Comparison of ENCODE assay signal across 9 cellular contexts in genomic region chr10:119602241-119603095, GRCh38. TPM values are rescaled to one million over a fixed set of nuclear protein-coding genes. Genes with fewer than 3 reads are reported as not detected.
A peak's percentile ranks its signal among the peaks of the same experiment; 100 is the strongest.
DNase-seq lines count a peak whose midpoint lies in the region; ATAC-seq and TF ChIP-seq lines count a peak whose summit lies in the region.
"Had no signal": no experiment of that assay in that cellular context is flagged by ENCODE, and none has a peak within 500 bp of the region (broad histone marks: within the 10 kb centered on the region; RNA-seq: fewer than 3 reads in every experiment).

No MANE protein-coding gene starts in this region.

- H4K20me1 ChIP-seq in hepatocyte (ENCODE audit: insufficient read depth, poor library complexity, severe bottlenecking), result no peaks in the 10 kb centered on the region

- no peaks in the 10 kb centered on the region for H3K79me2 ChIP-seq in hepatocyte

- H3K27ac ChIP-seq in hepatocyte (no peak overlapping the region), transverse colon (no peak overlapping the region)

- H3K9me2 ChIP-seq in hepatocyte (replicated peaks; ENCODE audit: insufficient read depth), result no peaks in the 10 kb centered on the region

- intact Hi-C loops in activated CD4-positive, alpha-beta T cell treated with anti-CD3 and anti-CD28 coated beads, Interleukin-2, amount 10 ng/mL, durations not matched to agents 24 days and 14 days (cut with micrococcal nuclease), result no loop called here
- intact Hi-C loops in transverse colon (cut with DNase I; ENCODE audit: low total_unique reads), result no loop called here

- H2AFZ ChIP-seq in hepatocyte, result no peak overlapping the region

- H3K27me3 ChIP-seq in hepatocyte (no peaks in the 10 kb centered on the region), transverse colon (no peaks in the 10 kb centered on the region)

- TF ChIP-seq EP300 in transverse colon (IDR thresholded peaks at IDR 0.05; ENCODE audit: low read depth), result no peak

- H3K4me1 ChIP-seq in hepatocyte (ENCODE audit: insufficient read depth) (no peaks in the 10 kb centered on the region), transverse colon (peaks cover 2 to 5% (median 4%) of the 10 kb centered on the region in 4 donors)

- DNase-seq in DMS114 treated with DMSO at 0.1 percent for 48 hours (lab: John Stamatoyannopoulos, UW; ENCODE audit: unreplicated experiment) (peak; percentile 15), hepatocyte (ENCODE audit: low spot score) (no peak), transverse colon (peak; percentile 37), putamen (ENCODE audit: low spot score) (no peak)
- DNase-seq in activated CD4-positive, alpha-beta T cell treated with anti-CD3 and anti-CD28 coated beads, Interleukin-2, amount 10 ng/mL, durations not matched to agents 24 days and 14 days, result peak; percentile 84

- in situ Hi-C loops in transverse colon (cut with MboI; ENCODE audit: low pct_ligation_motif_present in 1 of 4, low pct_unique_long_range_greater_than_20kb in 1 of 4, low sequenced_read_pairs in 3 of 4), result no loop called here

- 84% methylated on average over 2 of the region's 2 CpGs for WGBS in hepatocyte (ENCODE audit: low lambda C conversion rate, missing lambda C conversion rate)
- 53 to 63% methylated on average over 2 of the region's 2 CpGs for WGBS in transverse colon (ENCODE audit: low coverage in 1 of 2), 2 donors

- H3K36me3 Mint-ChIP-seq in activated CD4-positive, alpha-beta T cell treated with anti-CD3 and anti-CD28 coated beads, Interleukin-2, amount 10 ng/mL, durations not matched to agents 24 days and 14 days (ENCODE audit: low read depth), result peaks cover 8% of the 10 kb centered on the region

- no peaks in the 10 kb centered on the region for H3K9me3 ChIP-seq in hepatocyte (ENCODE audit: low read depth)
- H3K9me3 ChIP-seq in transverse colon, result no peaks in the 10 kb centered on the region

- H3K4me1 Mint-ChIP-seq in activated CD4-positive, alpha-beta T cell treated with anti-CD3 and anti-CD28 coated beads, Interleukin-2, amount 10 ng/mL, durations not matched to agents 24 days and 14 days, result peaks cover 7% of the 10 kb centered on the region

- ATAC-seq in HG03342 (IDR thresholded peaks at IDR 0.05; ENCODE audit: unreplicated experiment), result peak; percentile 48
- ATAC-seq in HG02981 (IDR thresholded peaks at IDR 0.05; ENCODE audit: unreplicated experiment), result no peak
- ATAC-seq in GM19452 (IDR thresholded peaks at IDR 0.05; ENCODE audit: unreplicated experiment), result no peak

- H3K27me3 Mint-ChIP-seq in activated CD4-positive, alpha-beta T cell treated with anti-CD3 and anti-CD28 coated beads, Interleukin-2, amount 10 ng/mL, durations not matched to agents 24 days and 14 days, result no peaks in the 10 kb centered on the region
- H3K27me3 Mint-ChIP-seq: IgD-negative memory B cell had no signal

- no peak for TF ChIP-seq POLR2A in transverse colon (IDR thresholded peaks at IDR 0.05)

- TF ChIP-seq CTCF in hepatocyte (IDR thresholded peaks at IDR 0.05; ENCODE audit: poor library complexity), result peak; percentile 6
- peak in 4 of 5 experiments; percentile 19 to 46 (median 36) for TF ChIP-seq CTCF in transverse colon (IDR thresholded peaks at IDR 0.05)

- H3K36me3 ChIP-seq in hepatocyte (replicated peaks; ENCODE audit: insufficient read depth, low read depth) (no peaks in the 10 kb centered on the region), transverse colon (no peaks in the 10 kb centered on the region)

- H3K27ac Mint-ChIP-seq in activated CD4-positive, alpha-beta T cell treated with anti-CD3 and anti-CD28 coated beads, Interleukin-2, amount 10 ng/mL, durations not matched to agents 24 days and 14 days, result no peak overlapping the region

- H3K9me3 Mint-ChIP-seq in activated CD4-positive, alpha-beta T cell treated with anti-CD3 and anti-CD28 coated beads, Interleukin-2, amount 10 ng/mL, durations not matched to agents 24 days and 14 days, result no peaks in the 10 kb centered on the region
- H3K9me3 Mint-ChIP-seq: IgD-negative memory B cell had no signal

- no peak overlapping the region for H3K4me3 ChIP-seq in hepatocyte
- H3K4me3 ChIP-seq in transverse colon, result no peak overlapping the region

- no peak overlapping the region for H3K4me3 Mint-ChIP-seq in activated CD4-positive, alpha-beta T cell treated with anti-CD3 and anti-CD28 coated beads, Interleukin-2, amount 10 ng/mL, durations not matched to agents 24 days and 14 days
- H3K4me3 Mint-ChIP-seq: IgD-negative memory B cell had no signal

- no peak overlapping the region for H3K4me2 ChIP-seq in hepatocyte

RNA-seq across cellular contexts. Expression of gene TIAL1, which starts 5.7 kb away (rescaled TPM):
- total RNA-seq in activated CD4-positive, alpha-beta T cell treated with anti-CD3 and anti-CD28 coated beads, Interleukin-2, amount 10 ng/mL, durations not matched to agents 24 days and 14 days, result 212 and 218 TPM in 2 replicates
- total RNA-seq in hepatocyte, result 74.4 and 81.3 TPM in 2 replicates
- 36.4 and 42.2 TPM in 2 replicates for polyA plus RNA-seq in hepatocyte
- total RNA-seq in transverse colon, result 100 to 1,000 TPM in 1 of 4 donors, 10 to 100 TPM in 3; 35.2 to 117 (median 66.7) TPM

RNA-seq across cellular contexts. Expression of gene BAG3, which starts 48.7 kb away (rescaled TPM):
- 27.7 and 29.1 TPM in 2 replicates for total RNA-seq in activated CD4-positive, alpha-beta T cell treated with anti-CD3 and anti-CD28 coated beads, Interleukin-2, amount 10 ng/mL, durations not matched to agents 24 days and 14 days
- total RNA-seq in hepatocyte (13.9 and 18.2 TPM in 2 replicates), transverse colon (10 to 100 TPM; 22.5 to 85.7 (median 32.4) TPM)
- 57.2 and 67.1 TPM in 2 replicates for polyA plus RNA-seq in hepatocyte

RNA-seq across cellular contexts. Expression of gene RGS10, which starts 59.9 kb away (rescaled TPM):
- total RNA-seq in activated CD4-positive, alpha-beta T cell treated with anti-CD3 and anti-CD28 coated beads, Interleukin-2, amount 10 ng/mL, durations not matched to agents 24 days and 14 days, result 137 TPM in 2 replicates
- 2.2 and 5.4 TPM in 2 replicates for total RNA-seq in hepatocyte
- polyA plus RNA-seq in hepatocyte, result 8.4 and 14.4 TPM in 2 replicates
- total RNA-seq in transverse colon, result 10 to 100 TPM; 26.3 to 47.1 (median 38.8) TPM

Comparison
In these comparisons a context has a peak if more than half of its experiments do, and no peak if none do; other contexts are left out.
1. DNase-seq: peak in DMS114 treated with DMSO at 0.1 percent for 48 hours (single experiment), activated CD4-positive, alpha-beta T cell treated with anti-CD3 and anti-CD28 coated beads, Interleukin-2, amount 10 ng/mL, durations not matched to agents 24 days and 14 days (single experiment) and transverse colon (single experiment); none in hepatocyte (single experiment) and putamen (single experiment).